1 cellular context compared by ENCODE assay signal in the genomic region with DNA sequence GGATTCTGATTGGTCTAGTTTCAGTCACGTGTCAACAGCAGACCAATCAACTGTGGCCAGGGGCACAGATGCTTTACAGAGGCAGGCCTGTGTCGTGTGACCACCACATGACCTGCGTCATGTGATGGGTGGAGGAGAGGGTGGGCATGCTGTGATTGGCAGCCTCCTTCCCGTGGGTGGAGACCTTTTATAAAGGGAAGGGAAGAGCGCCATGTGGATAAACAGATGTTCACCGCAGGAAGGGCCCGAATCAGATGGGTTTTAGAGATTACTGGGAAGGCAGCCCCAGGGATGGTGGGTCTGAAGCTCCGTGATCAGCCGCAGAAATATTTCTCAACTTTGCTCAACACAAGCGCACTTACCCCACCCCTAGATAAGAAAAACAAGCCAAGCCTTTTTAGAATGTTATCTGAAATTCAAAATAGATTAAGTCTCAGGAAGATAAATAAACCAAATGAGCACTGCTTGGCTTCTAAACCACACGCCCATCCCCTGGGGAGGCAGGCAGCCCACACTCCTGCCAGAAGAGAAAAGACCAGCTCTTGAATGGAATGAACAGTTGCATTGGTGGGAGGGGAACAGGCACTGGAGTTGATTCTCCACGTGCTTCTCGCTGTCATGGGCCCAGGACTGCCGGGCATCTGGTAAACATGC.
TF ChIP-seq lines count a peak whose summit lies in the region.

No MANE protein-coding gene starts in this region.

TF ChIP-seq in HEK293, 187 proteins besides CTCF, POLR2A, EP300 and RAD21 (continued from another document and continues in another):
- TF ChIP-seq ZNF132 (tag by site-specific recombination; IDR thresholded peaks at IDR 0.05; ENCODE audit: borderline replicate concordance) (no peak), ZNF24 (tag by site-specific recombination; IDR thresholded peaks at IDR 0.05) (no peak), GLIS2 (tag by site-specific recombination; IDR thresholded peaks at IDR 0.05) (no peak), ZNF266 (tag by site-specific recombination; IDR thresholded peaks at IDR 0.05; ENCODE audit: low read depth) (no peak), ZNF692 (tag by site-specific recombination; IDR thresholded peaks at IDR 0.05) (peak; percentile 32; the same call in 1 of the 2 replicates), ZNF48 (tag by site-specific recombination; IDR thresholded peaks at IDR 0.05) (no peak), SP3 (tag by site-specific recombination; IDR thresholded peaks at IDR 0.05) (peak; percentile 63), ZNF280D (tag by site-specific recombination; IDR thresholded peaks at IDR 0.05) (no peak), ZNF248 (tag by site-specific recombination; IDR thresholded peaks at IDR 0.05) (no peak), ZNF843 (tag by site-specific recombination; IDR thresholded peaks at IDR 0.05) (peak; percentile 59; the same call in 1 of the 2 replicates), ZNF626 (tag by site-specific recombination; IDR thresholded peaks at IDR 0.05) (no peak), ZNF211 (tag by site-specific recombination; IDR thresholded peaks at IDR 0.05; ENCODE audit: low read depth) (no peak), ZSCAN4 (tag by site-specific recombination; IDR thresholded peaks at IDR 0.05) (no peak), ZNF174 (tag by site-specific recombination; IDR thresholded peaks at IDR 0.05) (no peak), ZNF555 (tag by site-specific recombination; conservative IDR thresholded peaks at IDR 0.05) (no peak), ZNF423 (tag by site-specific recombination; IDR thresholded peaks at IDR 0.05) (no peak), BCL11A (tag by site-specific recombination; IDR thresholded peaks at IDR 0.05; ENCODE audit: low read depth) (no peak), PBX3 (CRISPR knock-in tag; IDR thresholded peaks at IDR 0.05) (no peak), ZNF19 (tag by site-specific recombination; IDR thresholded peaks at IDR 0.05; ENCODE audit: low read depth) (no peak), IKZF3 (tag by site-specific recombination; IDR thresholded peaks at IDR 0.05) (peak; percentile 41; the same call in 1 of the 2 replicates), GLI4 (tag by site-specific recombination; IDR thresholded peaks at IDR 0.05) (no peak), INSM2 (tag by site-specific recombination; IDR thresholded peaks at IDR 0.05) (no peak), ZXDB (tag by site-specific recombination; IDR thresholded peaks at IDR 0.05) (peak; percentile 74), TRIM28 (IDR thresholded peaks at IDR 0.05; ENCODE audit: borderline replicate concordance, low read length) (peak; percentile 70; the same call in 1 of the 2 replicates), SETDB1 (IDR thresholded peaks at IDR 0.05; ENCODE audit: insufficient read length, low read length) (peak; percentile 74), ZNF791 (tag by site-specific recombination; IDR thresholded peaks at IDR 0.05) (no peak), FEZF1 (tag by site-specific recombination; IDR thresholded peaks at IDR 0.05) (peak; percentile 93), ZNF660 (tag by site-specific recombination; IDR thresholded peaks at IDR 0.05) (no peak), ZNF677 (tag by site-specific recombination; IDR thresholded peaks at IDR 0.05) (no peak), ZBTB17 (tag by site-specific recombination; IDR thresholded peaks at IDR 0.05) (peak; percentile 44; the same call in 1 of the 2 replicates), ZNF184 (tag by site-specific recombination; IDR thresholded peaks at IDR 0.05) (no peak), ZNF26 (tag by site-specific recombination; IDR thresholded peaks at IDR 0.05) (no peak), TCF7L2 (IDR thresholded peaks at IDR 0.05; ENCODE audit: borderline replicate concordance, low read depth, low read length) (no peak), ZNF792 (tag by site-specific recombination; IDR thresholded peaks at IDR 0.05) (no peak), GLI2 (tag by site-specific recombination; IDR thresholded peaks at IDR 0.05; ENCODE audit: borderline replicate concordance, low read depth) (peak; percentile 58; the same call in 1 of the 2 replicates), ZNF146 (tag by site-specific recombination; IDR thresholded peaks at IDR 0.05) (no peak), ZNF157 (tag by site-specific recombination; IDR thresholded peaks at IDR 0.05) (no peak), ZBTB7A (tag by site-specific recombination; IDR thresholded peaks at IDR 0.05; ENCODE audit: low read depth) (no peak), ZNF501 (tag by site-specific recombination; IDR thresholded peaks at IDR 0.05) (no peak)
- TF ChIP-seq, protein P1, sequence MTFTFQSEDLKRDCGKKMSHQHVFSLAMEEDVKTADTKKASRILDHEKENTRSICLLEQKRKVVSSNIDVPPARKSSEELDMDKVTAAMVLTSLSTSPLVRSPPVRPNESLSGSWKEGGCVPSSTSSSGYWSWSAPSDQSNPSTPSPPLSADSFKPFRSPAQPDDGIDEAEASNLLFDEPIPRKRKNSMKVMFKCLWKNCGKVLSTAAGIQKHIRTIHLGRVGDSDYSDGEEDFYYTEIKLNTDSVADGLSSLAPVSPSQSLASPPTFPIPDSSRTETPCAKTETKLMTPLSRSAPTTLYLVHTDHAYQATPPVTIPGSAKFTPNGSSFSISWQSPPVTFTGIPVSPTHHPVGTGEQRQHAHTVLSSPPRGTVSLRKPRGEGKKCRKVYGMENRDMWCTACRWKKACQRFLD (tag by site-specific recombination; IDR thresholded peaks at IDR 0.05): no peak
- TF ChIP-seq, protein P2, sequence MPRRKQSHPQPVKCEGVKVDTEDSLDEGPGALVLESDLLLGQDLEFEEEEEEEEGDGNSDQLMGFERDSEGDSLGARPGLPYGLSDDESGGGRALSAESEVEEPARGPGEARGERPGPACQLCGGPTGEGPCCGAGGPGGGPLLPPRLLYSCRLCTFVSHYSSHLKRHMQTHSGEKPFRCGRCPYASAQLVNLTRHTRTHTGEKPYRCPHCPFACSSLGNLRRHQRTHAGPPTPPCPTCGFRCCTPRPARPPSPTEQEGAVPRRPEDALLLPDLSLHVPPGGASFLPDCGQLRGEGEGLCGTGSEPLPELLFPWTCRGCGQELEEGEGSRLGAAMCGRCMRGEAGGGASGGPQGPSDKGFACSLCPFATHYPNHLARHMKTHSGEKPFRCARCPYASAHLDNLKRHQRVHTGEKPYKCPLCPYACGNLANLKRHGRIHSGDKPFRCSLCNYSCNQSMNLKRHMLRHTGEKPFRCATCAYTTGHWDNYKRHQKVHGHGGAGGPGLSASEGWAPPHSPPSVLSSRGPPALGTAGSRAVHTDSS (tag by site-specific recombination; IDR thresholded peaks at IDR 0.05): no peak
- TF ChIP-seq, protein P3, sequence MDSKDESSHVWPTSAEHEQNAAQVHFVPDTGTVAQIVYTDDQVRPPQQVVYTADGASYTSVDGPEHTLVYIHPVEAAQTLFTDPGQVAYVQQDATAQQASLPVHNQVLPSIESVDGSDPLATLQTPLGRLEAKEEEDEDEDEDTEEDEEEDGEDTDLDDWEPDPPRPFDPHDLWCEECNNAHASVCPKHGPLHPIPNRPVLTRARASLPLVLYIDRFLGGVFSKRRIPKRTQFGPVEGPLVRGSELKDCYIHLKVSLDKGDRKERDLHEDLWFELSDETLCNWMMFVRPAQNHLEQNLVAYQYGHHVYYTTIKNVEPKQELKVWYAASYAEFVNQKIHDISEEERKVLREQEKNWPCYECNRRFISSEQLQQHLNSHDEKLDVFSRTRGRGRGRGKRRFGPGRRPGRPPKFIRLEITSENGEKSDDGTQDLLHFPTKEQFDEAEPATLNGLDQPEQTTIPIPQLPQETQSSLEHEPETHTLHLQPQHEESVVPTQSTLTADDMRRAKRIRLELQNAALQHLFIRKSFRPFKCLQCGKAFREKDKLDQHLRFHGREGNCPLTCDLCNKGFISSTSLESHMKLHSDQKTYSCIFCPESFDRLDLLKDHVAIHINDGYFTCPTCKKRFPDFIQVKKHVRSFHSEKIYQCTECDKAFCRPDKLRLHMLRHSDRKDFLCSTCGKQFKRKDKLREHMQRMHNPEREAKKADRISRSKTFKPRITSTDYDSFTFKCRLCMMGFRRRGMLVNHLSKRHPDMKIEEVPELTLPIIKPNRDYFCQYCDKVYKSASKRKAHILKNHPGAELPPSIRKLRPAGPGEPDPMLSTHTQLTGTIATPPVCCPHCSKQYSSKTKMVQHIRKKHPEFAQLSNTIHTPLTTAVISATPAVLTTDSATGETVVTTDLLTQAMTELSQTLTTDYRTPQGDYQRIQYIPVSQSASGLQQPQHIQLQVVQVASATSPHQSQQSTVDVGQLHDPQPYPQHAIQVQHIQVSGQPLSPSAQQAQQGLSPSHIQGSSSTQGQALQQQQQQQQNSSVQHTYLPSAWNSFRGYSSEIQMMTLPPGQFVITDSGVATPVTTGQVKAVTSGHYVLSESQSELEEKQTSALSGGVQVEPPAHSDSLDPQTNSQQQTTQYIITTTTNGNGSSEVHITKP (tag by site-specific recombination; IDR thresholded peaks at IDR 0.05): peak; percentile 40; the same call in 1 of the 2 replicates
